In genomic region chr3:9500108-9501050, GRCh38 we compare ENCODE assay signal across 8 cellular contexts.
A peak's percentile ranks its signal among the peaks of the same experiment; 100 is the strongest.
DNase-seq lines count a peak whose midpoint lies in the region; ATAC-seq lines count a peak whose summit lies in the region.

No MANE protein-coding gene starts in this region.

- no peaks in the 10 kb centered on the region for H3K9me3 ChIP-seq in iPS-18a (ENCODE audit: control insufficient read depth, low read depth, low read length)

- ATAC-seq in HG03432 (IDR thresholded peaks at IDR 0.05; ENCODE audit: unreplicated experiment): peak; percentile 65
- ATAC-seq in GM19395 (IDR thresholded peaks at IDR 0.05; ENCODE audit: unreplicated experiment): no peak

- peak overlapping the region; percentile 83 for H3K4me3 ChIP-seq in iPS-18a (ENCODE audit: low read length)

- peak overlapping the region; percentile 59 for H3K9ac ChIP-seq in iPS-18a (ENCODE audit: low read length)

- DNase-seq in ELR (ENCODE audit: low read depth) (peak; percentile 75), T follicular helper cell (ENCODE audit: low read depth) (peak; percentile 46), amniotic epithelial cell (ENCODE audit: low read depth) (peak; percentile 55), superior temporal gyrus (ENCODE audit: extremely low spot score) (no peak)
- DNase-seq in stimulated activated CD4-positive, alpha-beta T cell treated with anti-CD3 and anti-CD28 coated beads, Interleukin-1b, Interleukin-23, amount 100 ng/mL, for 24 hours (ENCODE audit: low read depth in 4 of 4, low spot score in 1 of 4): peak; percentile 31 to 58 (median 42)

- peaks cover 23% of the 10 kb centered on the region for H3K27me3 ChIP-seq in iPS-18a (ENCODE audit: control insufficient read depth, insufficient read depth, low read length)

- no peak overlapping the region for H3K27ac ChIP-seq in iPS-18a (ENCODE audit: low read length)

- no peaks in the 10 kb centered on the region for H3K36me3 ChIP-seq in iPS-18a (ENCODE audit: control insufficient read depth, low read depth, low read length)

- H3K4me1 ChIP-seq in iPS-18a (ENCODE audit: control insufficient read depth, low read depth, low read length): no peaks in the 10 kb centered on the region
